ENCODE assay signal across 8 cellular contexts in the genomic region with DNA sequence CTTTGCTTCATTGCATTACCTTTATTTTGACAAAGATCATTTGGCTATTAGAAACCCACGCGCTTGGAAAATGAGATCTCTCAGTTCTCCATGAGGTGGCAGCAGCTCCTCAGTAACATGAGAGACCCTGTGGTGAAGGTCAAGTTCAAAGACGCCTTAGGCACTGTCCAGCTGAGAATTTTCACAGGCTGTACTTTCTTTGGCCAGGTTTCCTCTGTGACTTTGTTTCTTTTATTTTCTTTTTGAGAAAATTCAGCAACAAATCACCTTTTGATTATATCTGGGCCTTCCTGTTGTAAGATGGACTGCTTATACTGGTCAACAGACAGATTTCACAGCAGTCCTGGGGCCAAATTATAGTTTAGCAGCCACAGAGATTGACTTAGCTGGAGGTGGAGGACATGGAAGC. TPM values are rescaled to one million over a fixed set of nuclear protein-coding genes. Genes with fewer than 3 reads are reported as not detected.
DNase-seq lines count a peak whose midpoint lies in the region; ATAC-seq and TF ChIP-seq lines count a peak whose summit lies in the region.

No MANE protein-coding gene starts in this region.

- H3K27me3 Mint-ChIP-seq in activated T-cell treated with anti-CD3 and anti-CD28 coated beads, Interleukin-2, amount 50 U/mL, for 72 hours (ENCODE audit: low read depth): no peaks in the 10 kb centered on the region
- H3K27me3 Mint-ChIP-seq in activated CD8-positive, alpha-beta T cell treated with anti-CD3 and anti-CD28 coated beads, Interleukin-2, amount 10 ng/mL, durations not matched to agents 7 days and 5 days (ENCODE audit: low read depth): peaks cover 2% of the 10 kb centered on the region

- no peaks in the 10 kb centered on the region for H3K27me3 ChIP-seq in psoas muscle (ENCODE audit: insufficient read depth in 3 of 3, low read length in 2 of 3)

- no peaks in the 10 kb centered on the region for H3K4me1 ChIP-seq in psoas muscle

- POLR2A ChIA-PET in activated CD8-positive, alpha-beta T cell treated with anti-CD3 and anti-CD28 coated beads, Interleukin-2, amount 10 ng/mL, durations not matched to agents 7 days and 5 days (lab: Charles Lee): no interaction called here

- no peaks in the 10 kb centered on the region for H3K9me3 Mint-ChIP-seq in activated T-cell treated with anti-CD3 and anti-CD28 coated beads, Interleukin-2, amount 50 U/mL, for 72 hours
- no peaks in the 10 kb centered on the region for H3K9me3 Mint-ChIP-seq in activated CD8-positive, alpha-beta T cell treated with anti-CD3 and anti-CD28 coated beads, Interleukin-2, amount 10 ng/mL, durations not matched to agents 7 days and 5 days (ENCODE audit: insufficient read depth)

- CTCF ChIA-PET in activated CD8-positive, alpha-beta T cell treated with anti-CD3 and anti-CD28 coated beads, Interleukin-2, amount 10 ng/mL, durations not matched to agents 7 days and 5 days (lab: Charles Lee): interaction anchor here (0.7 to 2.9 kb wide), 4 partner anchors 99 to 596 kb away, joined by 3 to 8 read pairs (median 6); no protein-coding TSS in a partner anchor

- H3K9me3 ChIP-seq in psoas muscle: no peaks in the 10 kb centered on the region

- H3K36me3 Mint-ChIP-seq in activated T-cell treated with anti-CD3 and anti-CD28 coated beads, Interleukin-2, amount 50 U/mL, for 72 hours (ENCODE audit: insufficient read depth in 2 of 2): no peaks in the 10 kb centered on the region
- H3K36me3 Mint-ChIP-seq in activated CD8-positive, alpha-beta T cell treated with anti-CD3 and anti-CD28 coated beads, Interleukin-2, amount 10 ng/mL, durations not matched to agents 7 days and 5 days (ENCODE audit: low read depth): no peaks in the 10 kb centered on the region

- peak in 1 of 2 donors; percentile 51 for ATAC-seq in activated T-cell treated with anti-CD3 and anti-CD28 coated beads, Interleukin-2, amount 50 U/mL, for 72 hours (replicated peaks in 1 of 2)
- ATAC-seq in GM21723 (IDR thresholded peaks at IDR 0.05; ENCODE audit: unreplicated experiment): peak; percentile 69
- ATAC-seq in activated CD8-positive, alpha-beta T cell treated with anti-CD3 and anti-CD28 coated beads, Interleukin-2, amount 10 ng/mL, durations not matched to agents 7 days and 5 days: peak; percentile 68
- ATAC-seq in psoas muscle: peak; percentile 80 to 92 (median 82)
- ATAC-seq in HG02852 (IDR thresholded peaks at IDR 0.05; ENCODE audit: unreplicated experiment): no peak

- no peaks in the 10 kb centered on the region for H3K36me3 ChIP-seq in psoas muscle (ENCODE audit: insufficient read depth in 1 of 2, low read depth in 1 of 2)

- H3K27ac Mint-ChIP-seq in activated T-cell treated with anti-CD3 and anti-CD28 coated beads, Interleukin-2, amount 50 U/mL, for 72 hours: no peak overlapping the region
- H3K27ac Mint-ChIP-seq in activated CD8-positive, alpha-beta T cell treated with anti-CD3 and anti-CD28 coated beads, Interleukin-2, amount 10 ng/mL, durations not matched to agents 7 days and 5 days: no peak overlapping the region

- no peak overlapping the region for H3K4me3 ChIP-seq in psoas muscle

- peak; percentile 70 for TF ChIP-seq CTCF in psoas muscle (IDR thresholded peaks at IDR 0.05)

- peak; percentile 24 to 34 for DNase-seq in activated T-cell treated with anti-CD3 and anti-CD28 coated beads, Interleukin-2, amount 50 U/mL, for 72 hours
- DNase-seq in activated T-cell treated with anti-CD3 and anti-CD28 coated beads for 4 hours: no peak
- peak; percentile 0 for DNase-seq in NCI-H1930 (lab: John Stamatoyannopoulos, UW)
- peak; percentile 50 for DNase-seq in activated CD8-positive, alpha-beta T cell treated with anti-CD3 and anti-CD28 coated beads, Interleukin-2, amount 10 ng/mL, durations not matched to agents 7 days and 5 days
- peak; percentile 58 for DNase-seq in glomerular visceral epithelial cell (ENCODE audit: extremely low spot score)
- peak in 1 of 2 donors; percentile 29 for DNase-seq in psoas muscle

- 0 to 3% (median 2%) methylated on average over 3 of the region's 3 CpGs for WGBS in psoas muscle, 3 donors

- H3K27ac ChIP-seq in psoas muscle: no peak overlapping the region

- intact Hi-C loops in psoas muscle (cut with DNase I): loop anchor here (5.0 to 10.0 kb wide), 4 partner anchors 99 to 826 kb away; no protein-coding TSS in a partner anchor

- H3K4me1 Mint-ChIP-seq in activated T-cell treated with anti-CD3 and anti-CD28 coated beads, Interleukin-2, amount 50 U/mL, for 72 hours (ENCODE audit: low read depth): no peaks in the 10 kb centered on the region
- peaks cover 2% of the 10 kb centered on the region for H3K4me1 Mint-ChIP-seq in activated CD8-positive, alpha-beta T cell treated with anti-CD3 and anti-CD28 coated beads, Interleukin-2, amount 10 ng/mL, durations not matched to agents 7 days and 5 days (ENCODE audit: low read depth)

- H3K4me3 Mint-ChIP-seq in activated T-cell treated with anti-CD3 and anti-CD28 coated beads, Interleukin-2, amount 50 U/mL, for 72 hours: no peak overlapping the region
- no peak overlapping the region for H3K4me3 Mint-ChIP-seq in activated CD8-positive, alpha-beta T cell treated with anti-CD3 and anti-CD28 coated beads, Interleukin-2, amount 10 ng/mL, durations not matched to agents 7 days and 5 days

RNA-seq across cellular contexts. Expression of a gene that starts 54.5 kb away (rescaled TPM):
- total RNA-seq in activated T-cell treated with anti-CD3 and anti-CD28 coated beads, Interleukin-2, amount 50 U/mL, for 72 hours: 10 to 100 TPM; 51.7 to 68.5 TPM
- 10 to 100 TPM; 60.3 to 65.6 TPM for total RNA-seq in activated CD8-positive, alpha-beta T cell treated with anti-CD3 and anti-CD28 coated beads, Interleukin-2, amount 10 ng/mL, durations not matched to agents 7 days and 5 days
- 100 to 1,000 TPM in 2 of 4 donors, 10 to 100 TPM in 2; 87.0 to 125 (median 102) TPM for total RNA-seq in psoas muscle
- 10 to 100 TPM; 36.2 to 71.1 (median 70.2) TPM for polyA plus RNA-seq in psoas muscle
